ENCODE assay signal across 16 cellular contexts in genomic region chr2:107255744-107256143, GRCh38.
DNase-seq lines count a peak whose midpoint lies in the region; FAIRE-seq and TF ChIP-seq lines count a peak whose summit lies in the region.
"Had no signal": no experiment of that assay in that cellular context is flagged by ENCODE, and none has a peak within 500 bp of the region (broad histone marks: within the 10 kb centered on the region; RNA-seq: fewer than 3 reads in every experiment).

No MANE protein-coding gene starts in this region.

- no peak for FAIRE-seq in kidney (lab: Jason Lieb, UNC)
- FAIRE-seq: GM12878, H1 had no signal

- H3K9me3 ChIP-seq in PC-9 (ENCODE audit: insufficient read depth, low read depth), result no peaks in the 10 kb centered on the region
- H3K9me3 ChIP-seq in kidney (ENCODE audit: control insufficient read depth in 1 of 2, low read length in 2 of 2), result no peaks in the 10 kb centered on the region
- H3K9me3 ChIP-seq in testis, result no peaks in the 10 kb centered on the region
- H3K9me3 ChIP-seq in MG63, result no peaks in the 10 kb centered on the region
- H3K9me3 ChIP-seq: BLaER1, HAP-1 had no signal

- WGBS in testis, 2 donors, result 64 to 76% methylated on average over 9 to 14 of the region's 14 CpGs

- peak; percentile 8 for DNase-seq in Daoy (ENCODE audit: low read depth)
- no peak for DNase-seq in PC-9
- peak; percentile 51 for DNase-seq in kidney
- DNase-seq in testis, result no peak
- no peak for DNase-seq in MG63
- no peak for DNase-seq in NCI-H82 treated with DMSO at 0.1 percent for 48 hours (lab: John Stamatoyannopoulos, UW; ENCODE audit: unreplicated experiment)
- no peak for DNase-seq in NCI-H2107 treated with DMSO at 0.1 percent for 48 hours (lab: John Stamatoyannopoulos, UW; ENCODE audit: unreplicated experiment)
- DNase-seq: 8988T; CD4-positive, alpha-beta memory T cell; DMS153; DMS79; GF-D8 had no signal

- TF ChIP-seq CTCF in PC-9 (conservative IDR thresholded peaks at IDR 0.05) (no peak), kidney (IDR thresholded peaks at IDR 0.05; ENCODE audit: borderline replicate concordance, extremely low read depth, insufficient read depth) (no peak), testis (IDR thresholded peaks at IDR 0.05) (no peak)

- intact Hi-C loops in PC-9 (cut with micrococcal nuclease; ENCODE audit: unreplicated experiment) (no loop called here), kidney (cut with DNase I) (no loop called here), testis (cut with DNase I; ENCODE audit: low total_unique reads) (no loop called here)

- no peak for TF ChIP-seq POLR2A in testis (IDR thresholded peaks at IDR 0.05)

- no peak overlapping the region for H3K9ac ChIP-seq in kidney (ENCODE audit: low read length in 2 of 2)
- H3K9ac ChIP-seq: BLaER1 had no signal

- POLR2A ChIA-PET in PC-9 (lab: Charles Lee; ENCODE audit: unreplicated experiment), result no interaction called here

- no peaks in the 10 kb centered on the region for H3K79me2 ChIP-seq in PC-9 (ENCODE audit: low read depth)

- CTCF ChIA-PET in PC-9 (lab: Charles Lee), result no interaction called here

- H3F3A ChIP-seq in PC-9 (ENCODE audit: insufficient read depth, low read depth), result no peaks in the 10 kb centered on the region

- no peak overlapping the region for H3K4me2 ChIP-seq in PC-9
- H3K4me2 ChIP-seq: BLaER1 had no signal

- peak overlapping the region; percentile 69; the same call in 1 of the 2 replicates for H2AFZ ChIP-seq in PC-9

- H3K4me1 ChIP-seq in PC-9 (replicated peaks; ENCODE audit: insufficient read depth) (no peaks in the 10 kb centered on the region), kidney (ENCODE audit: control insufficient read depth in 1 of 2, insufficient read depth in 1 of 2, low read depth in 1 of 2, low read length in 2 of 2) (no peaks in the 10 kb centered on the region), testis (no peaks in the 10 kb centered on the region)
- H3K4me1 ChIP-seq: BLaER1, HAP-1 had no signal

- no peaks in the 10 kb centered on the region for H3K36me3 ChIP-seq in PC-9 (ENCODE audit: low read depth)
- H3K36me3 ChIP-seq in kidney (ENCODE audit: control insufficient read depth in 1 of 2, insufficient read depth in 2 of 2, low read length in 2 of 2), result no peaks in the 10 kb centered on the region
- no peaks in the 10 kb centered on the region for H3K36me3 ChIP-seq in testis (ENCODE audit: low read depth, missing control alignments)
- no peaks in the 10 kb centered on the region for H3K36me3 ChIP-seq in MG63
- H3K36me3 ChIP-seq: BLaER1, HAP-1 had no signal

- H3K9me2 ChIP-seq in PC-9 (ENCODE audit: insufficient read depth), result no peaks in the 10 kb centered on the region

- H4K20me1 ChIP-seq in PC-9 (ENCODE audit: insufficient read depth), result no peaks in the 10 kb centered on the region
- H4K20me1 ChIP-seq: BLaER1 had no signal

- BruUV-seq in PC-9 (replicated peaks; lab: Mats Ljungman, UMichigan), result no TSS peak

- H3K4me3 ChIP-seq in PC-9, result no peak overlapping the region
- H3K4me3 ChIP-seq in kidney (ENCODE audit: low read length in 2 of 2), result no peak overlapping the region
- H3K4me3 ChIP-seq in testis, result peak overlapping the region; percentile 7 to 21
- no peak overlapping the region for H3K4me3 ChIP-seq in MG63
- H3K4me3 ChIP-seq: BLaER1, GM12878, HAP-1 had no signal

- H3K27me3 ChIP-seq in PC-9 (ENCODE audit: insufficient read depth, low read depth), result peaks cover 17% of the 10 kb centered on the region
- no peaks in the 10 kb centered on the region for H3K27me3 ChIP-seq in testis
- no peaks in the 10 kb centered on the region for H3K27me3 ChIP-seq in MG63
- H3K27me3 ChIP-seq: BLaER1 had no signal

- no peak overlapping the region for H3K27ac ChIP-seq in PC-9
- H3K27ac ChIP-seq in kidney (ENCODE audit: low read depth in 2 of 2, low read length in 2 of 2), result no peak overlapping the region
- H3K27ac ChIP-seq in testis, result no peak overlapping the region
- H3K27ac ChIP-seq: BLaER1 had no signal

Comparison
In these comparisons a context has a peak if more than half of its experiments do, and no peak if none do; other contexts are left out.
1. DNase-seq: peak in Daoy (single experiment) and kidney (single experiment); none in PC-9 (0 of 2), testis (single experiment), MG63 (single experiment), NCI-H82 treated with DMSO at 0.1 percent for 48 hours (single experiment) and NCI-H2107 treated with DMSO at 0.1 percent for 48 hours (single experiment).
2. H3K4me3 ChIP-seq: peak in testis (2 of 2); none in PC-9 (single experiment), kidney (0 of 2) and MG63 (single experiment).